ENCODE assay signal across 22 cellular contexts in the genomic region with DNA sequence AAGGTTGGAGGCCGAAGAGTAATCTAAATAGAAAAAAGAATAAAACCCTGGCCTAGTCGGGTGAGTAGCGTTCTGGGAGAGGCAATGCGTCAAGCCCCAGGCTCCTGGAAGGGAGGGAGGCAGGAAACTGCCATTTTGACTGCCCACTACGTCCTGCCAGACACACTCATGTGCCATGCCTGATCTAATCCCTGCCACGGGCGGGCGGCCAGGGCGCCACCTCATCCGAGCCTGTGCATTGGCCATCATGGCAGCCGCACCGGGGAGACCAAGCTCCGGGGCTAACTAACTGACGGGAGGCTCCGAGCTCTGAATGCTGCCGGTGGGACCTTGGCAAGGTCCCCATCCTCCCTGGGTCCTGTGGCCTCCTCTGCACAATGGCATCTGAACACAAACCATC.
DNase-seq lines count a peak whose midpoint lies in the region; ATAC-seq, FAIRE-seq and TF ChIP-seq lines count a peak whose summit lies in the region.
"Had no signal": no experiment of that assay in that cellular context is flagged by ENCODE, and none has a peak within 500 bp of the region (broad histone marks: within the 10 kb centered on the region; RNA-seq: fewer than 3 reads in every experiment).

No MANE protein-coding gene starts in this region.

- no peak overlapping the region for H3K4me3 ChIP-seq in HepG2 (replicated peaks in 1 of 3; ENCODE audit: insufficient read depth in 1 of 3, low read depth in 2 of 3, low read length in 3 of 3)
- H3K4me3 ChIP-seq in right lobe of liver = no peak overlapping the region
- H3K4me3 ChIP-seq in WERI-Rb-1 (ENCODE audit: low read depth, low read length) = no peak overlapping the region
- H3K4me3 ChIP-seq: A549; BLaER1 treated with 17β-estradiol and CSF1 and Interleukin-3, amounts not matched to agents 10 nM and 100 nM had no signal

- no peaks in the 10 kb centered on the region for H3K9me3 ChIP-seq in HepG2 (ENCODE audit: low read length)
- no peaks in the 10 kb centered on the region for H3K9me3 ChIP-seq in right lobe of liver
- peaks cover 3% of the 10 kb centered on the region for H3K9me3 ChIP-seq in WERI-Rb-1 (ENCODE audit: severe bottlenecking)
- H3K9me3 ChIP-seq: A549; BLaER1 treated with 17β-estradiol and CSF1 and Interleukin-3, amounts not matched to agents 10 nM and 100 nM had no signal

- TF ChIP-seq EP300 in HepG2 (IDR thresholded peaks at IDR 0.05; ENCODE audit: low read depth in 2 of 2, low read length in 2 of 2) (no peak), HepG2 (CRISPR knock-in tag; IDR thresholded peaks at IDR 0.05; ENCODE audit: borderline replicate concordance) (no peak)

- 98% methylated on average over 16 of the region's 16 CpGs for WGBS in HepG2 (ENCODE audit: low lambda C conversion rate)
- WGBS in right lobe of liver (ENCODE audit: insufficient coverage, low coverage, low lambda C conversion rate, missing lambda C conversion rate) = 84% methylated on average over 4 of the region's 16 CpGs

- ATAC-seq in HepG2 (no peak), right lobe of liver (no peak)
- ATAC-seq: A549 had no signal

- TF ChIP-seq POLR2A in HepG2 (IDR thresholded peaks at IDR 0.05; ENCODE audit: insufficient read depth in 1 of 2, low read depth in 2 of 2, low read length in 2 of 2) = no peak
- no peak for TF ChIP-seq POLR2A in right lobe of liver (IDR thresholded peaks at IDR 0.05)

- no peaks in the 10 kb centered on the region for H3K79me2 ChIP-seq in HepG2 (ENCODE audit: insufficient read depth, low read length)

- intact Hi-C loops in HepG2 (cut with micrococcal nuclease; ENCODE audit: unreplicated experiment) (no loop called here), right lobe of liver (cut with DNase I) (no loop called here)

- H3K4me1 ChIP-seq in HepG2 (ENCODE audit: insufficient read depth, low read length) (peaks cover 22% of the 10 kb centered on the region), right lobe of liver (no peaks in the 10 kb centered on the region)
- H3K4me1 ChIP-seq: A549 had no signal

- peaks cover 0 to 3% of the 10 kb centered on the region in 2 experiments; a peak in 2 of 5 replicates for H3K36me3 ChIP-seq in HepG2 (replicated peaks in 1 of 2; ENCODE audit: control insufficient read depth in 1 of 2, insufficient read depth in 2 of 2, low read length in 2 of 2)
- H3K36me3 ChIP-seq in right lobe of liver = peaks cover 0 to 5% (median 2%) of the 10 kb centered on the region in 4 donors
- no peaks in the 10 kb centered on the region for H3K36me3 ChIP-seq in WERI-Rb-1

- H3K27ac ChIP-seq in HepG2 (ENCODE audit: extremely low read length, insufficient read depth, low read length) = no peak overlapping the region
- H3K27ac ChIP-seq in right lobe of liver = no peak overlapping the region
- peak overlapping the region; percentile 70 for H3K27ac ChIP-seq in WERI-Rb-1
- no peak overlapping the region for H3K27ac ChIP-seq in RWPE1
- H3K27ac ChIP-seq: 22Rv1; A549; BLaER1 treated with 17β-estradiol and CSF1 and Interleukin-3, amounts not matched to agents 10 nM and 100 nM; C4-2B had no signal

- CTCF ChIA-PET in HepG2 (lab: Yijun Ruan, JAX; ENCODE audit: low intra/inter-chr PET ratio, low total read pairs) (no interaction called here), RWPE1 (lab: Yijun Ruan, JAX) (no interaction called here)

- no peak overlapping the region for H2AFZ ChIP-seq in HepG2 (ENCODE audit: low read length)

- DNase-seq in DMS153 (lab: John Stamatoyannopoulos, UW) (peak; percentile 52), DMS153 treated with DMSO at 0.1 percent for 48 hours (lab: John Stamatoyannopoulos, UW; ENCODE audit: unreplicated experiment) (no peak), HepG2 (ENCODE audit: low spot score) (no peak), right lobe of liver (no peak), WERI-Rb-1 (no peak), RWPE1 (ENCODE audit: low spot score) (no peak)
- DNase-seq: AML-193; CD4-positive, alpha-beta T cell; CD8-positive, alpha-beta memory T cell; COR-L47; DMS 273 treated with DMSO at 0.1 percent for 48 hours; DMS53; DMS79; DND-41; EL; GF-D8 had no signal

- in situ Hi-C loops in HepG2 (cut with HindIII; ENCODE audit: extremely low pct_ligation_motif_present, low pct_unique_long_range_greater_than_20kb) = no loop called here

- POLR2A ChIA-PET in HepG2 (lab: Yijun Ruan, JAX) (no interaction called here), RWPE1 (lab: Yijun Ruan, JAX; ENCODE audit: low non-redundant PET) (no interaction called here)

- no peak overlapping the region for H3K9ac ChIP-seq in HepG2 (ENCODE audit: insufficient read depth, low read depth, low read length)
- H3K9ac ChIP-seq: BLaER1 treated with 17β-estradiol and CSF1 and Interleukin-3, amounts not matched to agents 10 nM and 100 nM had no signal

- no peak for TF ChIP-seq RAD21 in HepG2 (CRISPR knock-in tag; IDR thresholded peaks at IDR 0.05)

- no TSS peak for BruUV-seq in HepG2 (replicated peaks; lab: Mats Ljungman, UMichigan)

- TF ChIP-seq CTCF in HepG2 (CRISPR knock-in tag; IDR thresholded peaks at IDR 0.05) = no peak
- TF ChIP-seq CTCF in right lobe of liver (IDR thresholded peaks at IDR 0.05) = no peak
- TF ChIP-seq CTCF in WERI-Rb-1 (IDR thresholded peaks at IDR 0.05; ENCODE audit: low read depth, low read length) = no peak
- no peak for TF ChIP-seq CTCF in RWPE1 (conservative IDR thresholded peaks at IDR 0.05; ENCODE audit: low read depth)

- H3K27me3 ChIP-seq in HepG2 (ENCODE audit: control insufficient read depth in 1 of 2, insufficient read depth in 2 of 2, low read length in 2 of 2) (no peaks in the 10 kb centered on the region), right lobe of liver (no peaks in the 10 kb centered on the region), WERI-Rb-1 (ENCODE audit: insufficient read depth, low read depth, severe bottlenecking) (no peaks in the 10 kb centered on the region)
- H3K27me3 ChIP-seq: BLaER1 treated with 17β-estradiol and CSF1 and Interleukin-3, amounts not matched to agents 10 nM and 100 nM had no signal

- no peak overlapping the region for H3K4me2 ChIP-seq in HepG2 (ENCODE audit: low read depth, low read length)
- H3K4me2 ChIP-seq: A549; BLaER1 treated with 17β-estradiol and CSF1 and Interleukin-3, amounts not matched to agents 10 nM and 100 nM had no signal

- FAIRE-seq in HepG2 (lab: Jason Lieb, UNC) = no peak
- FAIRE-seq: A549, G401.6, GM12891 had no signal

- H4K20me1 ChIP-seq in HepG2 (ENCODE audit: insufficient read depth, low read length) = no peaks in the 10 kb centered on the region
- H4K20me1 ChIP-seq: BLaER1 treated with 17β-estradiol and CSF1 and Interleukin-3, amounts not matched to agents 10 nM and 100 nM had no signal

TF ChIP-seq in HepG2, 621 proteins besides CTCF, POLR2A, EP300 and RAD21:
- TF ChIP-seq ZNF891 (CRISPR knock-in tag; IDR thresholded peaks at IDR 0.05) (peak; percentile 6; the same call in 1 of the 2 replicates), SNAPC2 (CRISPR knock-in tag; IDR thresholded peaks at IDR 0.05) (no peak)
